12 cellular contexts compared by ENCODE assay signal in genomic region chr20:6140947-6141346, GRCh38. TPM values are rescaled to one million over a fixed set of nuclear protein-coding genes. Genes with fewer than 3 reads are reported as not detected.
A peak's percentile ranks its signal among the peaks of the same experiment; 100 is the strongest.
DNase-seq lines count a peak whose midpoint lies in the region; ATAC-seq and TF ChIP-seq lines count a peak whose summit lies in the region.
"Had no signal": no experiment of that assay in that cellular context is flagged by ENCODE, and none has a peak within 500 bp of the region (broad histone marks: within the 10 kb centered on the region; RNA-seq: fewer than 3 reads in every experiment).

No MANE protein-coding gene starts in this region.

- no peak overlapping the region for H3K27ac ChIP-seq in neuronal stem cell (replicated peaks; ENCODE audit: low read length)
- H3K27ac ChIP-seq: HL-60, vagina had no signal

- POLR2A ChIA-PET in WTC11 (lab: Charles Lee), result no interaction called here

- H3K79me1 ChIP-seq in neuronal stem cell (ENCODE audit: low read depth, low read length), result no peaks in the 10 kb centered on the region

- H3K4me3 ChIP-seq in neuronal stem cell (ENCODE audit: low read length in 2 of 2), result no peak overlapping the region
- H3K4me3 ChIP-seq: vagina had no signal

- H3K18ac ChIP-seq in neuronal stem cell (ENCODE audit: low read length), result no peak overlapping the region

- no peak overlapping the region for H3K27ac Mint-ChIP-seq in WTC11
- H3K27ac Mint-ChIP-seq: mesothelial cell of epicardium had no signal

- no peak overlapping the region for H3K23ac ChIP-seq in neuronal stem cell (ENCODE audit: low read depth, low read length, poor library complexity)

- H3K27me3 Mint-ChIP-seq in WTC11 (ENCODE audit: low read depth), result no peaks in the 10 kb centered on the region; the same call in 1 of the 2 replicates

- H4K8ac ChIP-seq in neuronal stem cell (ENCODE audit: low read depth, low read length), result no peak overlapping the region

- no peak overlapping the region for H3K9ac ChIP-seq in neuronal stem cell (ENCODE audit: low read depth, low read length, poor library complexity)

- ATAC-seq in WTC11, result peak; percentile 87
- no peak for ATAC-seq in HG02588 (IDR thresholded peaks at IDR 0.05; ENCODE audit: unreplicated experiment)
- ATAC-seq in activated CD4-positive, CD25-positive, alpha-beta regulatory T cell treated with anti-CD3 and anti-CD28 coated beads, Interleukin-2, amount 50 U/mL, for 24 hours, result no peak

- H4K91ac ChIP-seq in neuronal stem cell (ENCODE audit: low read depth, low read length, poor library complexity), result no peak overlapping the region

- H3K4ac ChIP-seq in neuronal stem cell (ENCODE audit: low read length), result no peak overlapping the region

- H3K4me1 ChIP-seq in neuronal stem cell (ENCODE audit: control insufficient read depth in 2 of 2, insufficient read depth in 1 of 2, low read depth in 1 of 2, low read length in 2 of 2), result no peaks in the 10 kb centered on the region
- H3K4me1 ChIP-seq: vagina had no signal

- no peak overlapping the region for H3K4me3 Mint-ChIP-seq in WTC11
- H3K4me3 Mint-ChIP-seq: mesothelial cell of epicardium had no signal

- H3K9me3 ChIP-seq in neuronal stem cell (replicated peaks in 1 of 2; ENCODE audit: control insufficient read depth in 2 of 2, insufficient read depth in 1 of 2, low read depth in 1 of 2, low read length in 2 of 2), result no peaks in the 10 kb centered on the region
- H3K9me3 ChIP-seq: vagina had no signal

- no peak overlapping the region for H2BK5ac ChIP-seq in neuronal stem cell (ENCODE audit: low read length)

- DNase-seq in NCI-H146 (lab: John Stamatoyannopoulos, UW) (peak; percentile 19), NCI-H146 treated with DMSO at 0.1 percent for 48 hours (lab: John Stamatoyannopoulos, UW; ENCODE audit: unreplicated experiment) (no peak), HT1080 (ENCODE audit: low read depth) (peak; percentile 56), WTC11 (ENCODE audit: low spot score) (peak; percentile 24), neuronal stem cell (ENCODE audit: low spot score) (no peak), SKM-1 (lab: John Stamatoyannopoulos, UW; ENCODE audit: unreplicated experiment) (no peak)
- DNase-seq: activated T-cell treated with anti-CD3 and anti-CD28 coated beads, Interleukin-2, amount 50 U/mL, for 1 hour had no signal

- no peak overlapping the region for H2AK5ac ChIP-seq in neuronal stem cell (ENCODE audit: low read depth, low read length)

- no peak overlapping the region for H2BK12ac ChIP-seq in neuronal stem cell (ENCODE audit: low read length)

- CTCF ChIA-PET in WTC11 (lab: Charles Lee), result interaction anchor here (0.6 to 0.9 kb wide), 2 partner anchors 689 to 871 kb away, joined by 3 read pairs; no protein-coding TSS in a partner anchor

- peaks cover 12% of the 10 kb centered on the region for H3K36me3 Mint-ChIP-seq in WTC11
- H3K36me3 Mint-ChIP-seq: mesothelial cell of epicardium had no signal

- H3K9me3 Mint-ChIP-seq in WTC11, result peaks cover 31% of the 10 kb centered on the region

- WGBS in neuronal stem cell (ENCODE audit: extremely low coverage in 2 of 2, insufficient read length in 2 of 2, insufficient replicate concordance in 1 of 2), 2 donors, result no CpG with 5 or more reads among the region's 3 CpGs

- peak overlapping the region; percentile 81 for H2AFZ ChIP-seq in neuronal stem cell (ENCODE audit: low read length)

- H3K36me3 ChIP-seq in neuronal stem cell (replicated peaks in 1 of 2; ENCODE audit: control insufficient read depth in 2 of 2, insufficient read depth in 2 of 2, low read length in 2 of 2), result no peaks in the 10 kb centered on the region
- H3K36me3 ChIP-seq: vagina had no signal

- peaks cover 0 to 4% (median 0%) of the 10 kb centered on the region in 3 experiments for H3K27me3 ChIP-seq in neuronal stem cell (ENCODE audit: control insufficient read depth in 3 of 3, insufficient read depth in 3 of 3, low read depth in 1 of 3, low read length in 3 of 3)
- H3K27me3 ChIP-seq: vagina had no signal

- H3K4me1 Mint-ChIP-seq in WTC11, result no peaks in the 10 kb centered on the region

- H2BK120ac ChIP-seq in neuronal stem cell (ENCODE audit: low read depth, low read length), result no peak overlapping the region

- H3K4me2 ChIP-seq in neuronal stem cell (ENCODE audit: insufficient read depth, low read length, poor library complexity, severe bottlenecking), result no peak overlapping the region

- no peak overlapping the region for H3K14ac ChIP-seq in neuronal stem cell (ENCODE audit: low read length)

- no peak for TF ChIP-seq CTCF in WTC11 (IDR thresholded peaks at IDR 0.05)

- H2BK15ac ChIP-seq in neuronal stem cell (ENCODE audit: low read length), result no peak overlapping the region

TF ChIP-seq in WTC11, 78 proteins besides CTCF, POLR2A, EP300 and RAD21:
- no peak for TF ChIP-seq ELF4 (CRISPR knock-in tag; IDR thresholded peaks at IDR 0.05; ENCODE audit: low read depth)
- TF ChIP-seq SOX15 (CRISPR knock-in tag; IDR thresholded peaks at IDR 0.05), result no peak
- no peak for TF ChIP-seq HMGXB4 (CRISPR knock-in tag; IDR thresholded peaks at IDR 0.05)
- no peak for TF ChIP-seq ZBTB43 (CRISPR knock-in tag; IDR thresholded peaks at IDR 0.05)

RNA-seq across cellular contexts. Expression of gene FERMT1, which starts 18.1 kb away (rescaled TPM):
- 17.0 and 22.4 TPM in 2 replicates for total RNA-seq in HT1080 (2014; rRNA removed; shearing (Covaris generic))
- 17.8 and 20.8 TPM in 2 replicates for polyA plus RNA-seq in HT1080 (2015; cell fraction: cytosol; rRNA removed)
- 15.3 and 15.7 TPM in 2 replicates for polyA plus RNA-seq in HT1080 (2015; cell fraction: nucleus; rRNA removed)
- total RNA-seq in WTC11 (2021), result 16.8 to 23.0 TPM (median 17.6 TPM) in 3 replicates
- polyA plus RNA-seq in neuronal stem cell (2013, experiment 1 of 2), result 0.60 TPM
- 1.1 TPM for polyA plus RNA-seq in neuronal stem cell (2013, experiment 2 of 2)

Comparison
In these comparisons a context has a peak if more than half of its experiments do, and no peak if none do; other contexts are left out.
1. DNase-seq: peak in NCI-H146 (single experiment), HT1080 (single experiment) and WTC11 (single experiment); none in NCI-H146 treated with DMSO at 0.1 percent for 48 hours (single experiment), neuronal stem cell (single experiment) and SKM-1 (single experiment).